ENCODE assay signal across 18 cellular contexts in the genomic region with DNA sequence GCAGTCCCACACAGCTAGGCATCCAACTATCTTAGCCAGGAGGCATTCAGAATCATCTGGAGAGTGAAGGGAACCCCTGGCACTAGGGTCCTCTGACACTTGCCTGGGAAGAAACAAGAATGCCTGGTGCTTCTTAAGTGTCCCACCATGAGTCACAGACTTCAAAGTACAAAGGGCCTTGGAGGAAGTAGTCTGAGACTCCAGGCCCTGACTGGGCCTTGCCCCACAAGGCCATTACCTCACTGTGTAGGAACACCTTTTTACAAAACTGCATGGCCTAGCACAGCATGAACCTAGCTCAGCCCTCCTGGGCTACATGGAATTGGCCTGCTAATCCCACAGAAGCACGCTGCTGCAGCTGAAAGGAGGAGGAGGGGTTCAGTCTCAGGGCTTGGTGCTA.
"Had no signal": no experiment of that assay in that cellular context is flagged by ENCODE, and none has a peak within 500 bp of the region (broad histone marks: within the 10 kb centered on the region; RNA-seq: fewer than 3 reads in every experiment).

No MANE protein-coding gene starts in this region.

- H3K27me3 ChIP-seq: adrenal gland, cardiac muscle cell, dorsolateral prefrontal cortex had no signal

- DNase-seq: activated CD4-positive, alpha-beta T cell treated with anti-CD3 and anti-CD28 coated beads for 1 hour; activated CD4-positive, alpha-beta T cell treated with anti-CD3 and anti-CD28 coated beads, Interleukin-2, amount 50 U/mL, for 4 hours; activated naive CD4-positive, alpha-beta T cell treated with anti-CD3 and anti-CD28 coated beads for 36 hours; activated T-cell treated with anti-CD3 and anti-CD28 coated beads for 4 hours; adrenal gland; dorsolateral prefrontal cortex; endodermal cell; erythroblast; hippocampal formation; nephron progenitor cell; right cardiac atrium; stimulated activated CD4-positive, alpha-beta T cell treated with anti-CD3 and anti-CD28 coated beads, Interleukin-4, amount 100 ng/mL, for 24 hours; stimulated activated naive CD8-positive, alpha-beta T cell treated with anti-CD3 and anti-CD28 coated beads, Interleukin-15, Interleukin-2, amounts not matched to agents 100 U/mL and 50 U/mL, for 24 hours had no signal

- H3K4me3 Mint-ChIP-seq: activated naive CD4-positive, alpha-beta T cell treated with anti-CD3 and anti-CD28 coated beads for 36 hours; activated T-helper 17 cell treated with anti-CD3 and anti-CD28 coated beads, Interleukin-2, amount 50 U/mL, for 72 hours; endodermal cell; nephron progenitor cell had no signal

- H3K4me1 ChIP-seq: adrenal gland had no signal

- ATAC-seq: activated T-helper 17 cell treated with anti-CD3 and anti-CD28 coated beads, Interleukin-2, amount 50 U/mL, for 72 hours; right cardiac atrium; stimulated activated naive CD8-positive, alpha-beta T cell treated with anti-CD3 and anti-CD28 coated beads, Interleukin-15, Interleukin-2, amounts not matched to agents 100 U/mL and 50 U/mL, for 24 hours had no signal

- H3K36me3 ChIP-seq: adrenal gland, cardiac muscle cell had no signal

- H3K27me3 Mint-ChIP-seq: activated T-helper 17 cell treated with anti-CD3 and anti-CD28 coated beads, Interleukin-2, amount 50 U/mL, for 72 hours; progenitor cell of endocrine pancreas had no signal

- H3K9me3 ChIP-seq: adrenal gland had no signal

- H3K4me1 Mint-ChIP-seq: activated T-helper 17 cell treated with anti-CD3 and anti-CD28 coated beads, Interleukin-2, amount 50 U/mL, for 72 hours; endodermal cell; nephron progenitor cell had no signal

- H3K4me3 ChIP-seq: adrenal gland, cardiac muscle cell, dorsolateral prefrontal cortex, skin epidermis had no signal

- H3K27ac ChIP-seq: adrenal gland, cardiac muscle cell, skin epidermis, VCaP had no signal

- H3K27ac Mint-ChIP-seq: activated naive CD4-positive, alpha-beta T cell treated with anti-CD3 and anti-CD28 coated beads for 36 hours; activated T-helper 17 cell treated with anti-CD3 and anti-CD28 coated beads, Interleukin-2, amount 50 U/mL, for 72 hours; endodermal cell; nephron progenitor cell; progenitor cell of endocrine pancreas had no signal
